1 cellular context compared by ENCODE assay signal in the genomic region with DNA sequence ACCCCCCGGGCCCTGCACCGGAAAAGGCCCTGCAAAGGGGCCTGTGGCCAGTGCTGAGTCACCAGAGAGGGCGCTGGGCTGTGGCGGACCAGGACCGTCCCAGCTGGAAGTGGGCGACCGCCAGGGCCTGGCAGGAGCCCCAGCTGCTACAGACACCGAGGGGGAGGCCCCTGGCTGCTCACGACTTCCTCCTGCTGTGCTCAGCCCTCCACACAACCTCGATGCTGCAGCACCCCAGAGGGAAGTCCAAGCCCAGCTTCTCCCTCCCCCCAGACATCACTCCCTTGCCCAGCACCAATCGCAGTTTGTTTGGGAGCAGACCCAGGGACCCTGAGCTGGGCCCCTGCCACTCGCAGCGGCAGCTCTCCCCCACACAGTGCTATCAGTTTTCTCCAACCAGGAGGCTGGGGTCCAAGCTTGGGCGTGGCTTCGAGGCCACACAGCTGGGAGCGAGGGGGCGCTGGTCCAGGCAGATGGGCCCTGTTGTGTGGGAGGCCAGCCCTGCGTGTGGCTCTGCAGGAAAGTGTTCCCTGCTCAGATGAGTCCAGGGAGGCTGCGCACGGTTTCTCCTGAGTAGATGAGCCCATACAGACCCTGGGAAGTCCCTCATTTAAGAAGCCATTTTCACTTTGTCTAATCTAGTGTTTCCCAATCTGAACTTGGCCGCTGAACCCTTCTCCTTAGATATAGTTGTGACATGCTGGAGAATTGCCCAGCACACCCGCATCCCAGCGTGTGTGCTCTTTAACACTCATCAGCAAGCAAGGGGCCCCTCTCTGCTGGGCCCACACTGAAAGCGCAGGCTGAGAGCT.
A peak's percentile ranks its signal among the peaks of the same experiment; 100 is the strongest.
TF ChIP-seq lines count a peak whose summit lies in the region.

No MANE protein-coding gene starts in this region.

TF ChIP-seq in K562, 482 proteins besides CTCF, POLR2A, EP300 and RAD21 (continues in another document):
- TF ChIP-seq ZNF274 (IDR thresholded peaks at IDR 0.05; ENCODE audit: borderline replicate concordance, low read depth, low read length) (no peak), ADNP (tag; IDR thresholded peaks at IDR 0.05) (no peak), FOXK1 (CRISPR knock-in tag; IDR thresholded peaks at IDR 0.05; ENCODE audit: borderline replicate concordance) (no peak), ARID3B (CRISPR knock-in tag; IDR thresholded peaks at IDR 0.05; ENCODE audit: borderline replicate concordance) (no peak), RB1 (IDR thresholded peaks at IDR 0.05; ENCODE audit: low read depth) (0 out of 2 replicates have a peak, but pooled peaks have one; percentile 17), ERF (CRISPR knock-in tag; IDR thresholded peaks at IDR 0.05) (no peak), BRF1 (IDR thresholded peaks at IDR 0.05; ENCODE audit: borderline replicate concordance, extremely low read depth, insufficient read length) (no peak), RCOR1 (IDR thresholded peaks at IDR 0.05; ENCODE audit: borderline replicate concordance in 1 of 2, low read depth in 2 of 2, low read length in 2 of 2) (peak in 1 of 2 experiments; percentile 37; a peak in 1 of 4 replicates), ATF7 (IDR thresholded peaks at IDR 0.05) (no peak), CBFA2T2 (conservative IDR thresholded peaks at IDR 0.05) (peak; percentile 60), TEAD4 (IDR thresholded peaks at IDR 0.05; ENCODE audit: low read length) (no peak), TEAD4 (CRISPR knock-in tag; IDR thresholded peaks at IDR 0.05; ENCODE audit: borderline replicate concordance) (no peak), HNRNPK (IDR thresholded peaks at IDR 0.05; ENCODE audit: low read depth, low read length, poor library complexity, severe bottlenecking) (no peak), SMAD4 (CRISPR knock-in tag; conservative IDR thresholded peaks at IDR 0.05) (peak; percentile 32; the same call in 1 of the 2 replicates), UBTF (IDR thresholded peaks at IDR 0.05; ENCODE audit: borderline replicate concordance in 1 of 2, low read depth in 2 of 2, low read length in 2 of 2) (no peak), VEZF1 (CRISPR knock-in tag; IDR thresholded peaks at IDR 0.05) (peak; percentile 72), PHF21A (IDR thresholded peaks at IDR 0.05; ENCODE audit: borderline replicate concordance, low read depth) (0 out of 2 replicates have a peak, but pooled peaks have one; percentile 16), ZNF583 (CRISPR knock-in tag; IDR thresholded peaks at IDR 0.05) (no peak), MYBL2 (IDR thresholded peaks at IDR 0.05; ENCODE audit: low read depth) (no peak), MYBL2 (CRISPR knock-in tag; IDR thresholded peaks at IDR 0.05; ENCODE audit: borderline replicate concordance) (no peak), ZNF830 (CRISPR knock-in tag; IDR thresholded peaks at IDR 0.05) (no peak), GABPB1 (CRISPR knock-in tag; IDR thresholded peaks at IDR 0.05) (no peak), SRF (CRISPR knock-in tag; IDR thresholded peaks at IDR 0.05) (peak in 1 of 2 experiments; percentile 39; a peak in 1 of 4 replicates), NFE2 (IDR thresholded peaks at IDR 0.05; ENCODE audit: low read depth) (peak; percentile 56; the same call in 1 of the 2 replicates), TRIM28 (IDR thresholded peaks at IDR 0.05) (no peak), CREM (IDR thresholded peaks at IDR 0.05; ENCODE audit: low read depth) (peak; percentile 18; the same call in 1 of the 2 replicates), SAFB2 (IDR thresholded peaks at IDR 0.05; ENCODE audit: borderline replicate concordance, low read depth, low read length, severe bottlenecking) (no peak), HNRNPUL1 (IDR thresholded peaks at IDR 0.05; ENCODE audit: low read length) (no peak), JUN (IDR thresholded peaks at IDR 0.05; ENCODE audit: borderline replicate concordance, low read depth, low read length) (0 out of 2 replicates have a peak, but pooled peaks have one; percentile 2), JUN (CRISPR knock-in tag; IDR thresholded peaks at IDR 0.05; ENCODE audit: borderline replicate concordance) (no peak), E4F1 (CRISPR knock-in tag; IDR thresholded peaks at IDR 0.05; ENCODE audit: borderline replicate concordance) (no peak), TAF9B (IDR thresholded peaks at IDR 0.05; ENCODE audit: partially characterized antibody) (no peak), THRAP3 (IDR thresholded peaks at IDR 0.05; ENCODE audit: borderline replicate concordance) (no peak), ZBTB17 (CRISPR knock-in tag; IDR thresholded peaks at IDR 0.05) (no peak), KDM2B (CRISPR knock-in tag; IDR thresholded peaks at IDR 0.05) (no peak), LCOR (CRISPR knock-in tag; IDR thresholded peaks at IDR 0.05) (no peak)
- TF ChIP-seq, protein P1, sequence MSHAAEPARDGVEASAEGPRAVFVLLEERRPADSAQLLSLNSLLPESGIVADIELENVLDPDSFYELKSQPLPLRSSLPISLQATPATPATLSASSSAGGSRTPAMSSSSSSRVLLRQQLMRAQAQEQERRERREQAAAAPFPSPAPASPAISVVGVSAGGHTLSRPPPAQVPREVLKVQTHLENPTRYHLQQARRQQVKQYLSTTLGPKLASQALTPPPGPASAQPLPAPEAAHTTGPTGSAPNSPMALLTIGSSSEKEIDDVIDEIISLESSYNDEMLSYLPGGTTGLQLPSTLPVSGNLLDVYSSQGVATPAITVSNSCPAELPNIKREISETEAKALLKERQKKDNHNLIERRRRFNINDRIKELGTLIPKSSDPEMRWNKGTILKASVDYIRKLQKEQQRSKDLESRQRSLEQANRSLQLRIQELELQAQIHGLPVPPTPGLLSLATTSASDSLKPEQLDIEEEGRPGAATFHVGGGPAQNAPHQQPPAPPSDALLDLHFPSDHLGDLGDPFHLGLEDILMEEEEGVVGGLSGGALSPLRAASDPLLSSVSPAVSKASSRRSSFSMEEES (CRISPR knock-in tag; IDR thresholded peaks at IDR 0.05): no peak
- TF ChIP-seq, protein P2, sequence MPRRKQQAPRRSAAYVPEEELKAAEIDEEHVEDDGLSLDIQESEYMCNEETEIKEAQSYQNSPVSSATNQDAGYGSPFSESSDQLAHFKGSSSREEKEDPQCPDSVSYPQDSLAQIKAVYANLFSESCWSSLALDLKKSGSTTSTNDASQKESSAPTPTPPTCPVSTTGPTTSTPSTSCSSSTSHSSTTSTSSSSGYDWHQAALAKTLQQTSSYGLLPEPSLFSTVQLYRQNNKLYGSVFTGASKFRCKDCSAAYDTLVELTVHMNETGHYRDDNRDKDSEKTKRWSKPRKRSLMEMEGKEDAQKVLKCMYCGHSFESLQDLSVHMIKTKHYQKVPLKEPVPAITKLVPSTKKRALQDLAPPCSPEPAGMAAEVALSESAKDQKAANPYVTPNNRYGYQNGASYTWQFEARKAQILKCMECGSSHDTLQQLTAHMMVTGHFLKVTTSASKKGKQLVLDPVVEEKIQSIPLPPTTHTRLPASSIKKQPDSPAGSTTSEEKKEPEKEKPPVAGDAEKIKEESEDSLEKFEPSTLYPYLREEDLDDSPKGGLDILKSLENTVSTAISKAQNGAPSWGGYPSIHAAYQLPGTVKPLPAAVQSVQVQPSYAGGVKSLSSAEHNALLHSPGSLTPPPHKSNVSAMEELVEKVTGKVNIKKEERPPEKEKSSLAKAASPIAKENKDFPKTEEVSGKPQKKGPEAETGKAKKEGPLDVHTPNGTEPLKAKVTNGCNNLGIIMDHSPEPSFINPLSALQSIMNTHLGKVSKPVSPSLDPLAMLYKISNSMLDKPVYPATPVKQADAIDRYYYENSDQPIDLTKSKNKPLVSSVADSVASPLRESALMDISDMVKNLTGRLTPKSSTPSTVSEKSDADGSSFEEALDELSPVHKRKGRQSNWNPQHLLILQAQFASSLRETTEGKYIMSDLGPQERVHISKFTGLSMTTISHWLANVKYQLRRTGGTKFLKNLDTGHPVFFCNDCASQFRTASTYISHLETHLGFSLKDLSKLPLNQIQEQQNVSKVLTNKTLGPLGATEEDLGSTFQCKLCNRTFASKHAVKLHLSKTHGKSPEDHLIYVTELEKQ (CRISPR knock-in tag; IDR thresholded peaks at IDR 0.05): no peak
- TF ChIP-seq, protein P3, sequence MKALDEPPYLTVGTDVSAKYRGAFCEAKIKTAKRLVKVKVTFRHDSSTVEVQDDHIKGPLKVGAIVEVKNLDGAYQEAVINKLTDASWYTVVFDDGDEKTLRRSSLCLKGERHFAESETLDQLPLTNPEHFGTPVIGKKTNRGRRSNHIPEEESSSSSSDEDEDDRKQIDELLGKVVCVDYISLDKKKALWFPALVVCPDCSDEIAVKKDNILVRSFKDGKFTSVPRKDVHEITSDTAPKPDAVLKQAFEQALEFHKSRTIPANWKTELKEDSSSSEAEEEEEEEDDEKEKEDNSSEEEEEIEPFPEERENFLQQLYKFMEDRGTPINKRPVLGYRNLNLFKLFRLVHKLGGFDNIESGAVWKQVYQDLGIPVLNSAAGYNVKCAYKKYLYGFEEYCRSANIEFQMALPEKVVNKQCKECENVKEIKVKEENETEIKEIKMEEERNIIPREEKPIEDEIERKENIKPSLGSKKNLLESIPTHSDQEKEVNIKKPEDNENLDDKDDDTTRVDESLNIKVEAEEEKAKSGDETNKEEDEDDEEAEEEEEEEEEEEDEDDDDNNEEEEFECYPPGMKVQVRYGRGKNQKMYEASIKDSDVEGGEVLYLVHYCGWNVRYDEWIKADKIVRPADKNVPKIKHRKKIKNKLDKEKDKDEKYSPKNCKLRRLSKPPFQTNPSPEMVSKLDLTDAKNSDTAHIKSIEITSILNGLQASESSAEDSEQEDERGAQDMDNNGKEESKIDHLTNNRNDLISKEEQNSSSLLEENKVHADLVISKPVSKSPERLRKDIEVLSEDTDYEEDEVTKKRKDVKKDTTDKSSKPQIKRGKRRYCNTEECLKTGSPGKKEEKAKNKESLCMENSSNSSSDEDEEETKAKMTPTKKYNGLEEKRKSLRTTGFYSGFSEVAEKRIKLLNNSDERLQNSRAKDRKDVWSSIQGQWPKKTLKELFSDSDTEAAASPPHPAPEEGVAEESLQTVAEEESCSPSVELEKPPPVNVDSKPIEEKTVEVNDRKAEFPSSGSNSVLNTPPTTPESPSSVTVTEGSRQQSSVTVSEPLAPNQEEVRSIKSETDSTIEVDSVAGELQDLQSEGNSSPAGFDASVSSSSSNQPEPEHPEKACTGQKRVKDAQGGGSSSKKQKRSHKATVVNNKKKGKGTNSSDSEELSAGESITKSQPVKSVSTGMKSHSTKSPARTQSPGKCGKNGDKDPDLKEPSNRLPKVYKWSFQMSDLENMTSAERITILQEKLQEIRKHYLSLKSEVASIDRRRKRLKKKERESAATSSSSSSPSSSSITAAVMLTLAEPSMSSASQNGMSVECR (CRISPR knock-in tag; IDR thresholded peaks at IDR 0.05): peak; percentile 27; the same call in 1 of the 2 replicates
- TF ChIP-seq, protein P4, sequence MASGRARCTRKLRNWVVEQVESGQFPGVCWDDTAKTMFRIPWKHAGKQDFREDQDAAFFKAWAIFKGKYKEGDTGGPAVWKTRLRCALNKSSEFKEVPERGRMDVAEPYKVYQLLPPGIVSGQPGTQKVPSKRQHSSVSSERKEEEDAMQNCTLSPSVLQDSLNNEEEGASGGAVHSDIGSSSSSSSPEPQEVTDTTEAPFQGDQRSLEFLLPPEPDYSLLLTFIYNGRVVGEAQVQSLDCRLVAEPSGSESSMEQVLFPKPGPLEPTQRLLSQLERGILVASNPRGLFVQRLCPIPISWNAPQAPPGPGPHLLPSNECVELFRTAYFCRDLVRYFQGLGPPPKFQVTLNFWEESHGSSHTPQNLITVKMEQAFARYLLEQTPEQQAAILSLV (tag; IDR thresholded peaks at IDR 0.05): no peak
